ENCODE assay signal across 7 cellular contexts in genomic region chr14:93105856-93106255, GRCh38. TPM values are rescaled to one million over a fixed set of nuclear protein-coding genes. Genes with fewer than 3 reads are reported as not detected.
A peak's percentile ranks its signal among the peaks of the same experiment; 100 is the strongest.
DNase-seq lines count a peak whose midpoint lies in the region; ATAC-seq, FAIRE-seq and TF ChIP-seq lines count a peak whose summit lies in the region.
"Not testable (repeated sequence)": the region's sequence is repeated elsewhere in the genome, so short reads cannot be mapped to it uniquely, and the experiment has no call there.

No MANE protein-coding gene starts in this region.

- H3K14ac ChIP-seq in H9 (ENCODE audit: insufficient read depth, low read length): not testable (repeated sequence)

- H4K8ac ChIP-seq in H9 (replicated peaks; ENCODE audit: insufficient read length, low read depth, low read length): not testable (repeated sequence)

- H3K9ac ChIP-seq in BLaER1; H9 (ENCODE audit: extremely low read depth, insufficient read length, low read length); GM12878 (ENCODE audit: control insufficient read depth, insufficient read depth, low read length): not testable (repeated sequence)

- not testable (repeated sequence) for H3K9me3 ChIP-seq in BLaER1; H9 (ENCODE audit: control insufficient read depth, low read depth, low read length); Peyer's patch; GM12878 (replicated peaks; ENCODE audit: control insufficient read depth, insufficient read depth, low read length)

- not testable (repeated sequence) for H3K9me3 Mint-ChIP-seq in H9; activated CD4-positive, alpha-beta memory T cell treated with anti-CD3 and anti-CD28 coated beads, Interleukin-2, amount 10 ng/mL, durations not matched to agents 7 days and 5 days; natural killer cell treated with Interleukin-12 subunit alpha and Interleukin-12 subunit beta and Interleukin-15 and Interleukin-18, amount 100 ng/mL, for 72 hours

- not testable (repeated sequence) for H4K5ac ChIP-seq in H9 (ENCODE audit: insufficient read length, low read depth, low read length)

- not testable (repeated sequence) for H3K27me3 ChIP-seq in BLaER1; H9 (ENCODE audit: insufficient read depth, low read length); Peyer's patch; GM12878 (replicated peaks in 1 of 2; ENCODE audit: control insufficient read depth in 2 of 2, insufficient read depth in 2 of 2, low read length in 1 of 2)

- not testable (repeated sequence) for H2BK20ac ChIP-seq in H9 (ENCODE audit: low read depth, low read length, poor library complexity, severe bottlenecking)

- H3K18ac ChIP-seq in H9 (ENCODE audit: insufficient read length, low read depth, low read length): not testable (repeated sequence)

- H3K4ac ChIP-seq in H9 (ENCODE audit: low read depth, low read length): not testable (repeated sequence)

- not testable (repeated sequence) for H3K4me3 ChIP-seq in BLaER1, Peyer's patch, GM12878

- peaks cover 55% of the 10 kb centered on the region for H4K20me1 ChIP-seq in BLaER1
- H4K20me1 ChIP-seq in H9 (ENCODE audit: control insufficient read depth, insufficient read depth, insufficient read length); GM12878 (ENCODE audit: control insufficient read depth, insufficient read depth): not testable (repeated sequence)

- SMC1A ChIA-PET in GM12878 (lab: Charles Lee; ENCODE audit: uncharacterized antibody, unreplicated experiment): interaction anchor here (1.0 kb wide), 1 partner anchor 45 kb away, joined by 3 read pairs; no protein-coding TSS in a partner anchor

- H3K4me3 Mint-ChIP-seq in H9; activated CD4-positive, alpha-beta memory T cell treated with anti-CD3 and anti-CD28 coated beads, Interleukin-2, amount 10 ng/mL, durations not matched to agents 7 days and 5 days; natural killer cell treated with Interleukin-12 subunit alpha and Interleukin-12 subunit beta and Interleukin-15 and Interleukin-18, amount 100 ng/mL, for 72 hours: not testable (repeated sequence)

- not testable (repeated sequence) for H3K27ac ChIP-seq in BLaER1; H9 (ENCODE audit: insufficient read length, low read depth, low read length)
- H3K27ac ChIP-seq in Peyer's patch (peak overlapping the region in 3 of 4 donors; percentile 76 to 88 (median 79)), GM12878 (ENCODE audit: control insufficient read depth, insufficient read depth) (peak overlapping the region; percentile 2; the same call in 1 of the 2 replicates)

- intact Hi-C loops in GM12878 (cut with micrococcal nuclease; ENCODE audit: unreplicated experiment); Right ventricle myocardium inferior (cut with DNase I): not testable (repeated sequence)

- H2BK15ac ChIP-seq in H9 (ENCODE audit: low read depth, low read length): not testable (repeated sequence)

- peaks cover 40 to 57% of the 10 kb centered on the region in 2 experiments for H3K4me1 Mint-ChIP-seq in H9
- H3K4me1 Mint-ChIP-seq in activated CD4-positive, alpha-beta memory T cell treated with anti-CD3 and anti-CD28 coated beads, Interleukin-2, amount 10 ng/mL, durations not matched to agents 7 days and 5 days: peaks cover 56% of the 10 kb centered on the region
- peaks cover 17 to 38% of the 10 kb centered on the region in 2 donors for H3K4me1 Mint-ChIP-seq in natural killer cell treated with Interleukin-12 subunit alpha and Interleukin-12 subunit beta and Interleukin-15 and Interleukin-18, amount 100 ng/mL, for 72 hours (ENCODE audit: low read depth in 2 of 2)

- peak overlapping the region in 2 of 3 experiments; percentile 67 to 80; a peak in 2 of 7 replicates for H3K27ac Mint-ChIP-seq in H9
- H3K27ac Mint-ChIP-seq in activated CD4-positive, alpha-beta memory T cell treated with anti-CD3 and anti-CD28 coated beads, Interleukin-2, amount 10 ng/mL, durations not matched to agents 7 days and 5 days: peak overlapping the region; percentile 35
- peak overlapping the region; percentile 84 to 94 for H3K27ac Mint-ChIP-seq in natural killer cell treated with Interleukin-12 subunit alpha and Interleukin-12 subunit beta and Interleukin-15 and Interleukin-18, amount 100 ng/mL, for 72 hours

- peaks cover 45% of the 10 kb centered on the region; the same call in 1 of the 2 replicates for H3K79me2 ChIP-seq in H9 (ENCODE audit: insufficient read depth, low read length)
- H3K79me2 ChIP-seq in GM12878 (ENCODE audit: control insufficient read depth, insufficient read depth, low read length): peaks cover 60% of the 10 kb centered on the region

- not testable (repeated sequence) for H3T11ph ChIP-seq in H9 (ENCODE audit: low read length)

- CTCF ChIA-PET in activated CD4-positive, alpha-beta memory T cell treated with anti-CD3 and anti-CD28 coated beads, Interleukin-2, amount 10 ng/mL, durations not matched to agents 7 days and 5 days (lab: Charles Lee): interaction anchor here (0.7 to 6.3 kb wide), 3 partner anchors 8 to 1443 kb away, joined by 3 to 99 read pairs (median 4); partner anchors contain the start of gene ITPK1
- CTCF ChIA-PET in GM12878 (lab: Yijun Ruan, JAX): interaction anchor here (1.7 to 6.1 kb wide), 6 partner anchors 8 to 72 kb away, joined by 4 to 53 read pairs (median 7); partner anchors contain the start of gene ITPK1

- ATAC-seq in GM12878; Right ventricle myocardium inferior; natural killer cell treated with Interleukin-12 subunit alpha and Interleukin-12 subunit beta and Interleukin-15 and Interleukin-18, amount 100 ng/mL, for 72 hours: not testable (repeated sequence)

- H3K4me1 ChIP-seq in BLaER1: peaks cover 89% of the 10 kb centered on the region
- H3K4me1 ChIP-seq in H9 (ENCODE audit: insufficient read depth, low read length): not testable (repeated sequence)
- peaks cover 11 to 65% (median 16%) of the 10 kb centered on the region in 4 donors for H3K4me1 ChIP-seq in Peyer's patch
- peaks cover 44% of the 10 kb centered on the region for H3K4me1 ChIP-seq in GM12878 (ENCODE audit: control insufficient read depth, insufficient read depth, low read length)

- not testable (repeated sequence) for H3K36me3 ChIP-seq in BLaER1; Peyer's patch; GM12878 (ENCODE audit: control insufficient read depth in 2 of 2, insufficient read depth in 2 of 2, low read length in 1 of 2)

- not testable (repeated sequence) for TF ChIP-seq EP300 in GM12878 (IDR thresholded peaks at IDR 0.05; ENCODE audit: borderline replicate concordance in 1 of 2, control insufficient read depth in 1 of 2, low read depth in 2 of 2, low read length in 2 of 2)

- TF ChIP-seq CTCF in H9 (conservative IDR thresholded peaks at IDR 0.05); Peyer's patch (IDR thresholded peaks at IDR 0.05); GM12878 (IDR thresholded peaks at IDR 0.05 in 2 of 3, conservative IDR thresholded peaks at IDR 0.05 in 1 of 3; ENCODE audit: control insufficient read depth in 2 of 3, extremely low read depth in 1 of 3, insufficient read depth in 1 of 3, low read depth in 3 of 3, low read length in 3 of 3): not testable (repeated sequence)

- RAD21 ChIA-PET in GM12878 (lab: Charles Lee; ENCODE audit: unreplicated experiment): interaction anchor here (1.2 to 3.1 kb wide), 4 partner anchors 7 to 73 kb away, joined by 3 to 21 read pairs (median 6); no protein-coding TSS in a partner anchor

- BruUV-seq in GM12878 (replicated peaks; lab: Mats Ljungman, UMichigan): not testable (repeated sequence)

- H3K36me3 Mint-ChIP-seq in H9 (ENCODE audit: insufficient read depth in 1 of 3, low read depth in 3 of 3); activated CD4-positive, alpha-beta memory T cell treated with anti-CD3 and anti-CD28 coated beads, Interleukin-2, amount 10 ng/mL, durations not matched to agents 7 days and 5 days (ENCODE audit: low read depth); natural killer cell treated with Interleukin-12 subunit alpha and Interleukin-12 subunit beta and Interleukin-15 and Interleukin-18, amount 100 ng/mL, for 72 hours: not testable (repeated sequence)

- POLR2A ChIA-PET in activated CD4-positive, alpha-beta memory T cell treated with anti-CD3 and anti-CD28 coated beads, Interleukin-2, amount 10 ng/mL, durations not matched to agents 7 days and 5 days (lab: Charles Lee): interaction anchor here (1.2 to 6.3 kb wide), 3 partner anchors 9 to 226 kb away, joined by 3 to 61 read pairs (median 3); partner anchors contain the start of genes ITPK1 and MOAP1
- POLR2A ChIA-PET in GM12878 (lab: Charles Lee): interaction anchor here (0.7 to 1.5 kb wide), 5 partner anchors 9 to 99 kb away, joined by 3 to 6 read pairs (median 4); no protein-coding TSS in a partner anchor

- not testable (repeated sequence) for H4K91ac ChIP-seq in H9 (ENCODE audit: insufficient read length, low read depth, low read length)

- not testable (repeated sequence) for H3K27me3 Mint-ChIP-seq in H9 (ENCODE audit: low read depth); activated CD4-positive, alpha-beta memory T cell treated with anti-CD3 and anti-CD28 coated beads, Interleukin-2, amount 10 ng/mL, durations not matched to agents 7 days and 5 days; natural killer cell treated with Interleukin-12 subunit alpha and Interleukin-12 subunit beta and Interleukin-15 and Interleukin-18, amount 100 ng/mL, for 72 hours

- H2BK120ac ChIP-seq in H9 (ENCODE audit: low read depth, low read length, poor library complexity, severe bottlenecking): not testable (repeated sequence)

- not testable (repeated sequence) for H2BK5ac ChIP-seq in H9 (ENCODE audit: insufficient read length, low read length)

- in situ Hi-C loops in GM12878 (cut with MboI): not testable (repeated sequence)

- DNase-seq in H9; Peyer's patch; activated CD4-positive, alpha-beta memory T cell treated with anti-CD3 and anti-CD28 coated beads, Interleukin-2, amount 10 ng/mL, durations not matched to agents 7 days and 5 days; GM12878 (ENCODE audit: low read depth, low spot score); natural killer cell treated with Interleukin-12 subunit alpha and Interleukin-12 subunit beta and Interleukin-15 and Interleukin-18, amount 100 ng/mL, for 72 hours (ENCODE audit: low spot score): not testable (repeated sequence)
- peak; percentile 23 for DNase-seq in Right ventricle myocardium inferior (ENCODE audit: missing footprints)

- peak overlapping the region; percentile 93; the same call in 1 of the 2 replicates for H3K4me2 ChIP-seq in BLaER1
- not testable (repeated sequence) for H3K4me2 ChIP-seq in H9 (ENCODE audit: insufficient read depth, insufficient read length, low read length); GM12878 (ENCODE audit: control insufficient read depth, insufficient read depth)

- not testable (repeated sequence) for H3K56ac ChIP-seq in H9 (ENCODE audit: insufficient read length, low read depth, low read length)

- not testable (repeated sequence) for H2AK5ac ChIP-seq in H9 (ENCODE audit: insufficient read length, low read length)

- not testable (repeated sequence) for H3K23me2 ChIP-seq in H9 (ENCODE audit: insufficient read length, low read depth, low read length, poor library complexity, severe bottlenecking)

- FAIRE-seq in GM12878 (lab: Jason Lieb, UNC): not testable (repeated sequence)

- not testable (repeated sequence) for TF ChIP-seq RAD21 in GM12878 (IDR thresholded peaks at IDR 0.05; ENCODE audit: insufficient read depth, low read depth, low read length)

- H3K23ac ChIP-seq in H9 (ENCODE audit: insufficient read length, low read depth, low read length): not testable (repeated sequence)

- not testable (repeated sequence) for H2BK12ac ChIP-seq in H9 (ENCODE audit: insufficient read length, low read depth, low read length)

- no CpG with 5 or more reads among the region's 10 CpGs for WGBS in H9 (ENCODE audit: extremely low coverage, insufficient read length, low lambda C conversion rate)
- WGBS in GM12878 (ENCODE audit: insufficient coverage, insufficient replicate concordance, low lambda C conversion rate, missing lambda C conversion rate): 95% methylated on average over 9 of the region's 10 CpGs

- H2AFZ ChIP-seq in H9 (ENCODE audit: low read length); GM12878 (ENCODE audit: control insufficient read depth, low read depth, low read length): not testable (repeated sequence)

- not testable (repeated sequence) for TF ChIP-seq POLR2A in Peyer's patch (IDR thresholded peaks at IDR 0.05); GM12878 (IDR thresholded peaks at IDR 0.05; ENCODE audit: low read depth, low read length)

- H3K79me1 ChIP-seq in H9 (ENCODE audit: insufficient read depth, low read depth, low read length, poor library complexity, severe bottlenecking): peaks cover 16% of the 10 kb centered on the region

RNA-seq across cellular contexts. Expression of gene ITPK1, which starts 9.9 kb away (rescaled TPM):
- total RNA-seq in H9 (2021): 89.5 and 92.7 TPM in 2 replicates
- 100 to 1,000 TPM; 132 to 172 (median 157) TPM for total RNA-seq in Peyer's patch
- 10 to 100 TPM; 59.3 to 62.3 TPM for total RNA-seq in activated CD4-positive, alpha-beta memory T cell treated with anti-CD3 and anti-CD28 coated beads, Interleukin-2, amount 10 ng/mL, durations not matched to agents 7 days and 5 days
- 27.6 and 44.1 TPM in 2 replicates for total RNA-seq in GM12878 (2013; cell fraction: nucleolus; rRNA removed)
- total RNA-seq in GM12878 (2014; rRNA removed): 23.5 and 26.5 TPM in 2 replicates
- 15.9 and 21.9 TPM in 2 replicates for total RNA-seq in GM12878 (2014; rRNA removed; fragmentation: Illumina TruSeq; extraction: Trizol)
- 56.1 and 57.9 TPM in 2 replicates for total RNA-seq in GM12878 (2021)
- 10.8 TPM for polyA plus RNA-seq in GM12878 (2011; ENCODE audit: low read depth)
- polyA plus RNA-seq in GM12878 (2011; rRNA removed): 33.3 and 73.2 TPM in 2 replicates
- 73.7 and 83.9 TPM in 2 replicates for polyA plus RNA-seq in GM12878 (2011; cell fraction: cytosol; rRNA removed)
- polyA plus RNA-seq in GM12878 (2011; cell fraction: nucleus; rRNA removed): 69.1 and 75.9 TPM in 2 replicates
- 22.0 and 26.6 TPM in 2 replicates for polyA plus RNA-seq in GM12878 (2012)
- polyA plus RNA-seq in GM12878 (2014; fragmentation: Illumina TruSeq; extraction: Trizol): 21.9 and 36.4 TPM in 2 replicates
- polyA plus RNA-seq in GM12878 (2014; fragmentation: Nextera tagmentation; extraction: Ambion mirVana): 1 to 10 TPM; 1.3 to 2.1 TPM
- polyA plus RNA-seq in GM12878 (2014; rRNA removed): 36.2 and 36.3 TPM in 2 replicates
- polyA plus RNA-seq in GM12878 (2016; fragmentation: Nextera tagmentation; extraction: Ambion mirVana): 10 to 100 TPM; 24.5 to 27.5 TPM
- 137 and 139 TPM in 2 replicates for polyA minus RNA-seq in GM12878 (2011; rRNA and poly(A)+ RNA removed)
- polyA minus RNA-seq in GM12878 (2011; cell fraction: cytosol; rRNA and poly(A)+ RNA removed): 32.7 and 33.5 TPM in 2 replicates
- 38.8 and 49.5 TPM in 2 replicates for polyA minus RNA-seq in GM12878 (2011; cell fraction: nucleus; rRNA and poly(A)+ RNA removed)
- 123 TPM for total RNA-seq in Right ventricle myocardium inferior
- 10 to 100 TPM; 57.9 to 92.1 TPM for total RNA-seq in natural killer cell treated with Interleukin-12 subunit alpha and Interleukin-12 subunit beta and Interleukin-15 and Interleukin-18, amount 100 ng/mL, for 72 hours

Comparison
In these comparisons a context has a peak if more than half of its experiments do, and no peak if none do; other contexts are left out.
1. H3K27ac Mint-ChIP-seq: peak in every context shown above with its lines; median percentile 89 in natural killer cell treated with Interleukin-12 subunit alpha and Interleukin-12 subunit beta and Interleukin-15 and Interleukin-18, amount 100 ng/mL, for 72 hours; 74 in H9; 35 in activated CD4-positive, alpha-beta memory T cell treated with anti-CD3 and anti-CD28 coated beads, Interleukin-2, amount 10 ng/mL, durations not matched to agents 7 days and 5 days.